ENCODE assay signal across 1 cellular context in the genomic region with DNA sequence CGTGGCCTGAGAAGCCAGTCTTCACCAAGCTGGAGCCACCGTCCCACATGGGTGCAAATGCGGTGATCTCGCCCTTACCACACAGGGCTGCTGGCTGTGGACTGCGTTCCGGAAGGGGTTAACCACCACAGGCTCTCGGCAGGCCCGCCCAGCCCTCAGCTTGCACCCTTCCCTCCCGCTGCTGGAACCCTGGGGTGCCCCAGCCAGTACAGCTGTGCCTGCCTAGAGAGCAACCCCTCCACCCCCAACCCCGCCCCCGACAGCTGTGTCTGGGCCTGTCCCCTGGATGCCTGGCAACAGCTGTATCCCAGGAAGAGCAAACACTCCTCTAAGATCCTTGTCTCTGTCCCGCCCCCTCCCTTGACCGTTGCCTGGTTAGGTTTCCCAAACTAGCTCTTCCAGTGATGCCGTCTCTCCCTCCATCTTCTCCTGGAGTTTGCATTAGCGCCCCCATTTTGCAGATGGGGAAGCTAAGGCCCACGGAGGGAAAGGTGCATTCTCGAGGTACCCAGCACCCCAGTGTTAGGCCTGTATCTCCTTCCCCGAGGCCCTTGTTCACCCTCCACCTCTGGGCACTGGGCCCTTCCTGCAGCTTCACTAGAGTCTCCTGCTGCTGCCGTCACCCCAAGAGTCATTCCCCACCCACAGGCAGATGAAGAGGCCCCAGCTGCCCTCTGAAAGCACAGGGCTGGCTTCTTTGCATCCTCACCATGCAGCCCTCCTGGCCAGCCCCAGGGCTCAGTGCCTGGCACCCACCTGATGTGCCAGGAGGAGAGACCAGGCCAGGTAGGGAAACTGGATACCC.
TF ChIP-seq lines count a peak whose summit lies in the region.

No MANE protein-coding gene starts in this region.

TF ChIP-seq in GM12878, 131 proteins besides CTCF, POLR2A, EP300 and RAD21:
- no peak for TF ChIP-seq E2F4 (IDR thresholded peaks at IDR 0.05; ENCODE audit: low read depth, low read length)
- no peak for TF ChIP-seq NR2C2 (IDR thresholded peaks at IDR 0.05; ENCODE audit: borderline replicate concordance, control insufficient read depth, insufficient read length, low read depth)
- no peak for TF ChIP-seq HDGF (IDR thresholded peaks at IDR 0.05)
- no peak for TF ChIP-seq CBX3 (IDR thresholded peaks at IDR 0.05; ENCODE audit: borderline replicate concordance, low read depth)
- no peak for TF ChIP-seq KAT2A (conservative IDR thresholded peaks at IDR 0.05; ENCODE audit: control insufficient read depth, low read depth, low read length)
- no peak for TF ChIP-seq IRF4 (IDR thresholded peaks at IDR 0.05; ENCODE audit: low read depth, low read length)
- TF ChIP-seq POU2F2 (IDR thresholded peaks at IDR 0.05; ENCODE audit: borderline replicate concordance, low read depth, low read length): no peak
- TF ChIP-seq, protein P1, sequence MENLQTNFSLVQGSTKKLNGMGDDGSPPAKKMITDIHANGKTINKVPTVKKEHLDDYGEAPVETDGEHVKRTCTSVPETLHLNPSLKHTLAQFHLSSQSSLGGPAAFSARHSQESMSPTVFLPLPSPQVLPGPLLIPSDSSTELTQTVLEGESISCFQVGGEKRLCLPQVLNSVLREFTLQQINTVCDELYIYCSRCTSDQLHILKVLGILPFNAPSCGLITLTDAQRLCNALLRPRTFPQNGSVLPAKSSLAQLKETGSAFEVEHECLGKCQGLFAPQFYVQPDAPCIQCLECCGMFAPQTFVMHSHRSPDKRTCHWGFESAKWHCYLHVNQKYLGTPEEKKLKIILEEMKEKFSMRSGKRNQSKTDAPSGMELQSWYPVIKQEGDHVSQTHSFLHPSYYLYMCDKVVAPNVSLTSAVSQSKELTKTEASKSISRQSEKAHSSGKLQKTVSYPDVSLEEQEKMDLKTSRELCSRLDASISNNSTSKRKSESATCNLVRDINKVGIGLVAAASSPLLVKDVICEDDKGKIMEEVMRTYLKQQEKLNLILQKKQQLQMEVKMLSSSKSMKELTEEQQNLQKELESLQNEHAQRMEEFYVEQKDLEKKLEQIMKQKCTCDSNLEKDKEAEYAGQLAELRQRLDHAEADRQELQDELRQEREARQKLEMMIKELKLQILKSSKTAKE (IDR thresholded peaks at IDR 0.05; ENCODE audit: low read depth, poor library complexity, severe bottlenecking): no peak
- TF ChIP-seq EED (IDR thresholded peaks at IDR 0.05; ENCODE audit: low read depth): 0 out of 2 replicates have a peak, but pooled peaks have one; percentile 29
- TF ChIP-seq REST (IDR thresholded peaks at IDR 0.05; ENCODE audit: low read depth, low read length): no peak
- no peak for TF ChIP-seq TCF12 (IDR thresholded peaks at IDR 0.05; ENCODE audit: low read depth, low read length)
- no peak for TF ChIP-seq NFXL1 (IDR thresholded peaks at IDR 0.05; ENCODE audit: borderline replicate concordance)
- TF ChIP-seq SREBF1 (IDR thresholded peaks at IDR 0.05; ENCODE audit: low read length): no peak
- TF ChIP-seq, protein P2, sequence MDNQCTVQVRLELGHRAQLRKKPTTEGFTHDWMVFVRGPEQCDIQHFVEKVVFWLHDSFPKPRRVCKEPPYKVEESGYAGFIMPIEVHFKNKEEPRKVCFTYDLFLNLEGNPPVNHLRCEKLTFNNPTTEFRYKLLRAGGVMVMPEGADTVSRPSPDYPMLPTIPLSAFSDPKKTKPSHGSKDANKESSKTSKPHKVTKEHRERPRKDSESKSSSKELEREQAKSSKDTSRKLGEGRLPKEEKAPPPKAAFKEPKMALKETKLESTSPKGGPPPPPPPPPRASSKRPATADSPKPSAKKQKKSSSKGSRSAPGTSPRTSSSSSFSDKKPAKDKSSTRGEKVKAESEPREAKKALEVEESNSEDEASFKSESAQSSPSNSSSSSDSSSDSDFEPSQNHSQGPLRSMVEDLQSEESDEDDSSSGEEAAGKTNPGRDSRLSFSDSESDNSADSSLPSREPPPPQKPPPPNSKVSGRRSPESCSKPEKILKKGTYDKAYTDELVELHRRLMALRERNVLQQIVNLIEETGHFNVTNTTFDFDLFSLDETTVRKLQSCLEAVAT (IDR thresholded peaks at IDR 0.05): no peak
- TF ChIP-seq EGR1 (IDR thresholded peaks at IDR 0.05; ENCODE audit: borderline replicate concordance in 1 of 2, low read depth in 2 of 2, low read length in 2 of 2): no peak
- TF ChIP-seq BACH1 (IDR thresholded peaks at IDR 0.05; ENCODE audit: borderline replicate concordance): no peak
- no peak for TF ChIP-seq E2F8 (IDR thresholded peaks at IDR 0.05; ENCODE audit: low read depth, partially characterized antibody)
- TF ChIP-seq TCF3 (IDR thresholded peaks at IDR 0.05; ENCODE audit: borderline replicate concordance, insufficient read depth, low read depth, low read length): 0 out of 2 replicates have a peak, but pooled peaks have one; percentile 65
- no peak for TF ChIP-seq SRF (IDR thresholded peaks at IDR 0.05; ENCODE audit: low read depth in 2 of 2, low read length in 2 of 2)
- TF ChIP-seq CREM (IDR thresholded peaks at IDR 0.05; ENCODE audit: low read depth): no peak
- no peak for TF ChIP-seq SPI1 (IDR thresholded peaks at IDR 0.05; ENCODE audit: borderline replicate concordance, insufficient read depth, low read depth, low read length)
- TF ChIP-seq CBFB (IDR thresholded peaks at IDR 0.05; ENCODE audit: low read depth): 0 out of 2 replicates have a peak, but pooled peaks have one; percentile 19
- TF ChIP-seq ZNF207 (IDR thresholded peaks at IDR 0.05; ENCODE audit: borderline replicate concordance): no peak
- peak; percentile 78 for TF ChIP-seq RUNX3 (IDR thresholded peaks at IDR 0.05; ENCODE audit: low read length)
